Comparison of ENCODE assay signal across 20 cellular contexts in the genomic region with DNA sequence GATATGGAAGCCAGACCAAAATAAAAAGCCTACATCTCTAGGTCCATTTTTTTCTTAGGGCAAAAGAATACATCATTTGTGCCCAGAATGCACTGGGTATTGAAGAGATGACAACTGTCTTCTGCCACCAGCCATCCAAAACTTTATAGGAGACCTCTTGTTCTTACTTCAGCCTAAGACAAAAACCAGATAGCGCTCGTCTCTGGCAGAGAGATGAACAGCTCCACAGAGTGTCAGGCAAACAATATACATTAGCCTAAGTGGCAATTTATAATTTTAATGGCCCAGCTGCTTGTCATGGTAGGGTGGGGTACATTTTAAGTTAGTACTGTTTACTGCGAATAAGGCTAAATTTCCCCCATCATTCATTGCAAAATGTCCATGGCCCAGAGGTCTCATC.
"Had no signal": no experiment of that assay in that cellular context is flagged by ENCODE, and none has a peak within 500 bp of the region (broad histone marks: within the 10 kb centered on the region; RNA-seq: fewer than 3 reads in every experiment).

No MANE protein-coding gene starts in this region.

- DNase-seq: colonic mucosa; cortex of kidney; dermis blood vessel endothelial cell; dorsolateral prefrontal cortex; effector CD4-positive, alpha-beta T cell; effector CD8-positive, alpha-beta T cell; effector memory CD4-positive, alpha-beta T cell; effector memory CD8-positive, alpha-beta T cell; endodermal cell; erythroblast; esophagus squamous epithelium; foreskin fibroblast; foreskin keratinocyte; foreskin melanocyte; gastrocnemius medialis; glutamatergic neuron; head of caudate nucleus; heart left ventricle; heart right ventricle had no signal

- H3K27me3 Mint-ChIP-seq: dendritic cell treated with granulocyte-macrophage colony-stimulating factor and Interleukin-4, amounts not matched to agents 40 ng/mL and 50 ng/mL, for 4 days had no signal

- H3K4me3 Mint-ChIP-seq: dendritic cell treated with granulocyte-macrophage colony-stimulating factor and Interleukin-4, amounts not matched to agents 40 ng/mL and 50 ng/mL, for 4 days; effector memory CD8-positive, alpha-beta T cell; endodermal cell had no signal

- H3K27ac Mint-ChIP-seq: dendritic cell treated with granulocyte-macrophage colony-stimulating factor and Interleukin-4, amounts not matched to agents 40 ng/mL and 50 ng/mL, for 4 days; effector memory CD8-positive, alpha-beta T cell; endodermal cell had no signal

- H3K9me3 Mint-ChIP-seq: dendritic cell treated with granulocyte-macrophage colony-stimulating factor and Interleukin-4, amounts not matched to agents 40 ng/mL and 50 ng/mL, for 4 days; endodermal cell had no signal
